In genomic region chr3:5098346-5098745, GRCh38 we compare ENCODE assay signal across 10 cellular contexts.
"Had no signal": no experiment of that assay in that cellular context is flagged by ENCODE, and none has a peak within 500 bp of the region (broad histone marks: within the 10 kb centered on the region; RNA-seq: fewer than 3 reads in every experiment).

No MANE protein-coding gene starts in this region.

- H3K9ac ChIP-seq: GM23248, KMS-11 had no signal

- H3K27ac Mint-ChIP-seq: HFFc6 had no signal

- H3K4me3 ChIP-seq: GM23248, HAP-1 had no signal

- FAIRE-seq: HTR-8/SVneo had no signal

- H2AFZ ChIP-seq: GM23248 had no signal

- H3K27ac ChIP-seq: GM23248, KMS-11 had no signal

- H3K9me3 Mint-ChIP-seq: HFFc6 had no signal

- ATAC-seq: HCT116 had no signal

- H3K36me3 ChIP-seq: HAP-1 had no signal

- H3K9me3 ChIP-seq: HAP-1 had no signal

- H3K4me1 ChIP-seq: HAP-1 had no signal

- DNase-seq: GM23248, GOT3, H7, HFFc6, IMR-90, KBM-7 had no signal

- H3K4me2 ChIP-seq: KMS-11 had no signal

- H3K4me3 Mint-ChIP-seq: HFFc6 had no signal
